ENCODE assay signal across 8 cellular contexts in genomic region chr10:67884313-67884841, GRCh38. TPM values are rescaled to one million over a fixed set of nuclear protein-coding genes. Genes with fewer than 3 reads are reported as not detected.
DNase-seq lines count a peak whose midpoint lies in the region; ATAC-seq and TF ChIP-seq lines count a peak whose summit lies in the region.

SIRT1 (plus strand) TSS chr10:67884656; CDS start chr10:67884722, 66 bp downstream.

- H3K27ac ChIP-seq in coronary artery: peak within 1 kb of the TSS; percentile 87 to 99

- H3K36me3 Mint-ChIP-seq in activated CD4-positive, alpha-beta T cell treated with anti-CD3 and anti-CD28 coated beads, Interleukin-2, amount 10 ng/mL, durations not matched to agents 7 days and 5 days (ENCODE audit: low read depth): peaks cover 26% of the 10 kb centered on the region

- H3K4me3 Mint-ChIP-seq in activated CD4-positive, alpha-beta T cell treated with anti-CD3 and anti-CD28 coated beads, Interleukin-2, amount 10 ng/mL, durations not matched to agents 7 days and 5 days: peak within 1 kb of the TSS; percentile 95

- no peak for TF ChIP-seq CTCF in coronary artery (IDR thresholded peaks at IDR 0.05)

- H3K4me1 Mint-ChIP-seq in activated CD4-positive, alpha-beta T cell treated with anti-CD3 and anti-CD28 coated beads, Interleukin-2, amount 10 ng/mL, durations not matched to agents 7 days and 5 days: peaks cover 37% of the 10 kb centered on the region

- POLR2A ChIA-PET in activated CD4-positive, alpha-beta T cell treated with anti-CD3 and anti-CD28 coated beads, Interleukin-2, amount 10 ng/mL, durations not matched to agents 7 days and 5 days (lab: Charles Lee): no interaction called here

- H3K9me3 Mint-ChIP-seq in activated CD4-positive, alpha-beta T cell treated with anti-CD3 and anti-CD28 coated beads, Interleukin-2, amount 10 ng/mL, durations not matched to agents 7 days and 5 days: no peaks in the 10 kb centered on the region

- CTCF ChIA-PET in activated CD4-positive, alpha-beta T cell treated with anti-CD3 and anti-CD28 coated beads, Interleukin-2, amount 10 ng/mL, durations not matched to agents 7 days and 5 days (lab: Charles Lee): interaction anchor here (0.5 to 1.5 kb wide), 5 partner anchors 12 to 1305 kb away, joined by 3 to 4 read pairs (median 3); no protein-coding TSS in a partner anchor

- H3K27ac Mint-ChIP-seq in activated CD4-positive, alpha-beta T cell treated with anti-CD3 and anti-CD28 coated beads, Interleukin-2, amount 10 ng/mL, durations not matched to agents 7 days and 5 days: peak within 1 kb of the TSS; percentile 97

- H3K27me3 Mint-ChIP-seq in activated CD4-positive, alpha-beta T cell treated with anti-CD3 and anti-CD28 coated beads, Interleukin-2, amount 10 ng/mL, durations not matched to agents 7 days and 5 days: no peaks in the 10 kb centered on the region

- DNase-seq in C1 segment of cervical spinal cord (lab: John Stamatoyannopoulos, UW) (peak; percentile 85 to 99 (median 94)), NCI-H526 (lab: John Stamatoyannopoulos, UW) (peak; percentile 71 to 93), coronary artery (ENCODE audit: low spot score) (peak; percentile 97), left kidney (ENCODE audit: low read depth, low spot score) (peak; percentile 98)
- peak; percentile 94 for DNase-seq in activated CD4-positive, alpha-beta T cell treated with anti-CD3 and anti-CD28 coated beads, Interleukin-2, amount 10 ng/mL, durations not matched to agents 7 days and 5 days
- peak; percentile 88 for DNase-seq in stimulated activated CD4-positive, alpha-beta T cell treated with anti-CD3 and anti-CD28 coated beads, Interleukin-1b, Interleukin-23, amount 100 ng/mL, for 48 hours

- peak within 1 kb of the TSS; percentile 96 for H3K4me3 ChIP-seq in coronary artery

- ATAC-seq in GM19328 (IDR thresholded peaks at IDR 0.05; ENCODE audit: unreplicated experiment) (peak; percentile 81), HG03469 (IDR thresholded peaks at IDR 0.05; ENCODE audit: unreplicated experiment) (peak; percentile 81)

RNA-seq across cellular contexts. Expression of gene SIRT1, which starts in this region (rescaled TPM):
- total RNA-seq in activated CD4-positive, alpha-beta T cell treated with anti-CD3 and anti-CD28 coated beads, Interleukin-2, amount 10 ng/mL, durations not matched to agents 7 days and 5 days: 10 to 100 TPM; 21.9 to 25.8 TPM

Comparison
In these comparisons a context has a peak if more than half of its experiments do, and no peak if none do; other contexts are left out.
1. Peak in every context shown above with its lines: DNase-seq, ATAC-seq, H3K4me3 ChIP-seq and H3K27ac ChIP-seq.